ENCODE assay signal across 8 cellular contexts in the genomic region with DNA sequence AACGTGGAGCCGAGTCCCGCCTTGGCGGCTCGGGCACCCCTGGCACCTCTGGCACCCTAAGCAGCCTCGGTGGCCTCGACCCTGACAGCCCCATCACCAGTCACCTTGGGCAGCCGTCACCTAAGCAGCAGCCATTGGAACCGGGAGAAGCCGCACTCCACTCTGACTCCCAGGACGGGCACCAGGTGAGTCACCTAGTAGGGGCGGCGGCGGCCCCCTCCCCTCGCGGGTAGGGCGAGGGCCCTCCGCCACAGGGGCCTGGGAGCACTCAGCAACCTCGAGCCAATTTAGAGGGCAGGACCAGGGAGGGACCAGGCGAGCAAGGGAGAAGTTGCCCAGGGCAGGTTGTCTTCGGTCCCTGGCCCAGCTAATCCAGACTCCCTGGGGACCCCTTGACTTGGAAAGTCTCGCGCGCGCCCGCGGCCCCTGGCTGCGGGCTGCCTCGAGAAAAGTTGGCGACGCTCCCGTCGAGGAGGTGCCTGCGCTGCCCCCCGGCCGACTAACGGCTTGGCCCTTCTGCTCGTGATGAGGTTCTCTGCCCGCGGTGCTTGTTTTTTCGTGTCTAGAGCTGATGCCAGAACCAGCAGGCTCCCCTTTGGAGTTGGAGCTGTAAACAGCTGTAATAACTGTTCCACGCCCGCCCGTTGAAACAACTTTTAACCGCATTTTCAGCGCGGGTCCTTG. TPM values are rescaled to one million over a fixed set of nuclear protein-coding genes. Genes with fewer than 3 reads are reported as not detected.
DNase-seq lines count a peak whose midpoint lies in the region; ATAC-seq and TF ChIP-seq lines count a peak whose summit lies in the region.

No MANE protein-coding gene starts in this region.

- DNase-seq in activated gamma-delta T cell treated with Interleukin-2 at 50 U/mL for 16 hours = peak; percentile 3
- peak; percentile 60 for DNase-seq in left ventricle myocardium superior
- DNase-seq in retina = peak; percentile 42

- peaks cover 23% of the 10 kb centered on the region for H3K27me3 Mint-ChIP-seq in IgD-negative memory B cell

- H3K4me1 Mint-ChIP-seq in IgD-negative memory B cell = peaks cover 0 to 5% (median 0%) of the 10 kb centered on the region in 3 donors

- H3K27ac ChIP-seq in 22Rv1 = peak overlapping the region; percentile 60

- peak; percentile 28 for ATAC-seq in left ventricle myocardium superior
- no peak for ATAC-seq in GM19467 (IDR thresholded peaks at IDR 0.05; ENCODE audit: unreplicated experiment)
- ATAC-seq in HG02973 (IDR thresholded peaks at IDR 0.05; ENCODE audit: unreplicated experiment) = no peak
- no peak for ATAC-seq in GM18873 (IDR thresholded peaks at IDR 0.05; ENCODE audit: low FRiP score, unreplicated experiment)

- no peaks in the 10 kb centered on the region for H3K9me3 Mint-ChIP-seq in IgD-negative memory B cell

- no peak for TF ChIP-seq CTCF in 22Rv1 (IDR thresholded peaks at IDR 0.05)

- H3K36me3 Mint-ChIP-seq in IgD-negative memory B cell = no peaks in the 10 kb centered on the region

- intact Hi-C loops in left ventricle myocardium superior (cut with micrococcal nuclease) = loop anchor here (10.0 kb wide), 1 partner anchor 408 kb away; no protein-coding TSS in a partner anchor

- peak overlapping the region in 1 of 3 donors; percentile 60 for H3K27ac Mint-ChIP-seq in IgD-negative memory B cell

- H3K4me3 Mint-ChIP-seq in IgD-negative memory B cell = peak overlapping the region in 3 of 4 donors; percentile 80 to 83 (median 82)

RNA-seq across cellular contexts. Expression of gene EDA, which starts 0.7 kb away (rescaled TPM):
- not detected for polyA plus RNA-seq in IgD-negative memory B cell
- total RNA-seq in left ventricle myocardium superior = 12.8 TPM

Comparison
In these comparisons a context has a peak if more than half of its experiments do, and no peak if none do; other contexts are left out.
1. DNase-seq: peak in every context shown above with its lines; median percentile 60 in left ventricle myocardium superior; 42 in retina; 3 in activated gamma-delta T cell treated with Interleukin-2 at 50 U/mL for 16 hours.